Comparison of ENCODE assay signal across 14 cellular contexts in genomic region chr17:6454495-6455320, GRCh38. TPM values are rescaled to one million over a fixed set of nuclear protein-coding genes. Genes with fewer than 3 reads are reported as not detected.
DNase-seq lines count a peak whose midpoint lies in the region; ATAC-seq, FAIRE-seq and TF ChIP-seq lines count a peak whose summit lies in the region.
"Had no signal": no experiment of that assay in that cellular context is flagged by ENCODE, and none has a peak within 500 bp of the region (broad histone marks: within the 10 kb centered on the region; RNA-seq: fewer than 3 reads in every experiment).

No MANE protein-coding gene starts in this region.

- no peak for DNase-seq in activated T-cell treated with anti-CD3 and anti-CD28 coated beads, Interleukin-2, amount 50 U/mL, for 4 hours
- DNase-seq in activated T-cell treated with anti-CD3 and anti-CD28 coated beads, Interleukin-2, amount 50 U/mL, for 1 hour = no peak
- DNase-seq in GM12878 (ENCODE audit: low read depth, low spot score) (no peak), lower lobe of right lung (peak; percentile 38), NCI-H2196 treated with DMSO at 0.1 percent for 48 hours (lab: John Stamatoyannopoulos, UW; ENCODE audit: unreplicated experiment) (no peak), RCC 7860 (ENCODE audit: low spot score) (no peak)
- DNase-seq: adrenal gland, esophagus squamous epithelium had no signal

- no peak for TF ChIP-seq EP300 in GM12878 (IDR thresholded peaks at IDR 0.05; ENCODE audit: borderline replicate concordance in 1 of 2, control insufficient read depth in 1 of 2, low read depth in 2 of 2, low read length in 2 of 2)

- peak overlapping the region; percentile 5 for H3K4me3 Mint-ChIP-seq in activated T-cell treated with anti-CD3 and anti-CD28 coated beads, Interleukin-2, amount 50 U/mL, for 4 hours

- FAIRE-seq in GM12878 (lab: Jason Lieb, UNC) = no peak
- FAIRE-seq in RCC 7860 (lab: Jason Lieb, UNC) = no peak
- FAIRE-seq: GM19239 had no signal

- H3K27me3 ChIP-seq in GM12878 (replicated peaks in 1 of 2; ENCODE audit: control insufficient read depth in 2 of 2, insufficient read depth in 2 of 2, low read length in 1 of 2) (no peaks in the 10 kb centered on the region; a peak in 1 of 4 replicates), lower lobe of right lung (ENCODE audit: low read depth) (peaks cover 16% of the 10 kb centered on the region), subcutaneous abdominal adipose tissue (ENCODE audit: control insufficient read depth in 5 of 5, insufficient read depth in 4 of 5, low read length in 5 of 5) (peaks cover 20 to 35% (median 25%) of the 10 kb centered on the region in 5 donors)
- H3K27me3 ChIP-seq: adrenal gland, esophagus squamous epithelium had no signal

- in situ Hi-C loops in GM12878 (cut with MboI) = no loop called here

- H3K4me2 ChIP-seq in GM12878 (ENCODE audit: control insufficient read depth, insufficient read depth) = peak overlapping the region; percentile 62

- no peaks in the 10 kb centered on the region for H4K20me1 ChIP-seq in GM12878 (ENCODE audit: control insufficient read depth, insufficient read depth)

- H2AFZ ChIP-seq in GM12878 (ENCODE audit: control insufficient read depth, low read depth, low read length) = peak overlapping the region; percentile 55

- intact Hi-C loops in GM12878 (cut with micrococcal nuclease; ENCODE audit: unreplicated experiment) (no loop called here), lower lobe of right lung (cut with DNase I) (no loop called here)

- no peak for TF ChIP-seq POLR2A in GM12878 (IDR thresholded peaks at IDR 0.05; ENCODE audit: low read depth, low read length)

- no peak for TF ChIP-seq RAD21 in GM12878 (IDR thresholded peaks at IDR 0.05; ENCODE audit: insufficient read depth, low read depth, low read length)

- CTCF ChIA-PET in GM12878 (lab: Yijun Ruan, JAX) = no interaction called here

- peak overlapping the region; percentile 28; the same call in 1 of the 2 replicates for H3K4me3 ChIP-seq in GM12878
- H3K4me3 ChIP-seq in lower lobe of right lung = no peak overlapping the region
- peak overlapping the region in 3 of 5 donors; percentile 34 to 52 (median 38) for H3K4me3 ChIP-seq in subcutaneous abdominal adipose tissue (ENCODE audit: low read depth in 1 of 5, low read length in 5 of 5)
- H3K4me3 ChIP-seq: adrenal gland had no signal

- no peaks in the 10 kb centered on the region for H3K9me3 Mint-ChIP-seq in activated T-cell treated with anti-CD3 and anti-CD28 coated beads, Interleukin-2, amount 50 U/mL, for 4 hours
- H3K9me3 Mint-ChIP-seq: activated CD4-positive, alpha-beta memory T cell treated with anti-CD3 and anti-CD28 coated beads for 36 hours had no signal

- H3K4me1 ChIP-seq in GM12878 (ENCODE audit: control insufficient read depth, insufficient read depth, low read length) (peaks cover 40% of the 10 kb centered on the region), lower lobe of right lung (no peaks in the 10 kb centered on the region), subcutaneous abdominal adipose tissue (ENCODE audit: control insufficient read depth in 5 of 5, insufficient read depth in 5 of 5, low read length in 5 of 5) (peaks cover 0 to 11% (median 8%) of the 10 kb centered on the region in 5 donors)

- SMC1A ChIA-PET in GM12878 (lab: Charles Lee; ENCODE audit: uncharacterized antibody, unreplicated experiment) = no interaction called here

- H3K27me3 Mint-ChIP-seq in activated T-cell treated with anti-CD3 and anti-CD28 coated beads, Interleukin-2, amount 50 U/mL, for 4 hours (ENCODE audit: low read depth) = no peaks in the 10 kb centered on the region
- H3K27me3 Mint-ChIP-seq: activated CD4-positive, alpha-beta memory T cell treated with anti-CD3 and anti-CD28 coated beads for 36 hours had no signal

- whole genome bisulfite sequencing in GM12878 (ENCODE audit: insufficient coverage, insufficient replicate concordance, low lambda C conversion rate, missing lambda C conversion rate) = 20% methylated on average over 34 of the region's 35 CpGs

- H3K9me3 ChIP-seq in GM12878 (replicated peaks; ENCODE audit: control insufficient read depth, insufficient read depth, low read length) (no peaks in the 10 kb centered on the region), lower lobe of right lung (no peaks in the 10 kb centered on the region), subcutaneous abdominal adipose tissue (ENCODE audit: control insufficient read depth in 5 of 5, low read length in 5 of 5) (no peaks in the 10 kb centered on the region)
- H3K9me3 ChIP-seq: adrenal gland, esophagus squamous epithelium, transverse colon had no signal

- peak in 1 of 2 donors; percentile 7 for ATAC-seq in activated T-cell treated with anti-CD3 and anti-CD28 coated beads, Interleukin-2, amount 50 U/mL, for 4 hours
- ATAC-seq in GM12878 (no peak), lower lobe of right lung (peak in 1 of 2 donors; percentile 12), HG03097 (IDR thresholded peaks at IDR 0.05; ENCODE audit: low FRiP score, unreplicated experiment) (no peak)

- H3K36me3 ChIP-seq in GM12878 (ENCODE audit: control insufficient read depth in 2 of 2, insufficient read depth in 2 of 2, low read length in 1 of 2) (no peaks in the 10 kb centered on the region), lower lobe of right lung (no peaks in the 10 kb centered on the region), subcutaneous abdominal adipose tissue (ENCODE audit: control insufficient read depth in 5 of 5, insufficient read depth in 5 of 5, low read length in 5 of 5) (no peaks in the 10 kb centered on the region)
- H3K36me3 ChIP-seq: adrenal gland, transverse colon had no signal

- POLR2A ChIA-PET in GM12878 (lab: Charles Lee) = no interaction called here

- H3K4me1 Mint-ChIP-seq in activated T-cell treated with anti-CD3 and anti-CD28 coated beads, Interleukin-2, amount 50 U/mL, for 4 hours (ENCODE audit: low read depth) = peaks cover 12% of the 10 kb centered on the region

- no peaks in the 10 kb centered on the region for H3K36me3 Mint-ChIP-seq in activated T-cell treated with anti-CD3 and anti-CD28 coated beads, Interleukin-2, amount 50 U/mL, for 4 hours (ENCODE audit: insufficient read depth)
- H3K36me3 Mint-ChIP-seq: activated CD4-positive, alpha-beta memory T cell treated with anti-CD3 and anti-CD28 coated beads for 36 hours had no signal

- H3K79me2 ChIP-seq in GM12878 (ENCODE audit: control insufficient read depth, insufficient read depth, low read length) = no peaks in the 10 kb centered on the region

- BruUV-seq in GM12878 (replicated peaks; lab: Mats Ljungman, UMichigan) = no TSS peak

- H3K9ac ChIP-seq in GM12878 (ENCODE audit: control insufficient read depth, insufficient read depth, low read length) (no peak overlapping the region), subcutaneous abdominal adipose tissue (ENCODE audit: low read length in 5 of 5) (no peak overlapping the region)

- H3K27ac ChIP-seq in GM12878 (ENCODE audit: control insufficient read depth, insufficient read depth) = no peak overlapping the region
- no peak overlapping the region for H3K27ac ChIP-seq in lower lobe of right lung
- no peak overlapping the region for H3K27ac ChIP-seq in subcutaneous abdominal adipose tissue (ENCODE audit: low read depth, low read length)

- no peak for TF ChIP-seq CTCF in GM12878 (IDR thresholded peaks at IDR 0.05 in 2 of 3, conservative IDR thresholded peaks at IDR 0.05 in 1 of 3; ENCODE audit: control insufficient read depth in 2 of 3, extremely low read depth in 1 of 3, insufficient read depth in 1 of 3, low read depth in 3 of 3, low read length in 3 of 3)
- no peak for TF ChIP-seq CTCF in lower lobe of right lung (IDR thresholded peaks at IDR 0.05)

- RAD21 ChIA-PET in GM12878 (lab: Charles Lee; ENCODE audit: unreplicated experiment) = no interaction called here

TF ChIP-seq in GM12878, 131 proteins besides CTCF, POLR2A, EP300 and RAD21 (continues in another document):
- no peak for TF ChIP-seq ESRRA (IDR thresholded peaks at IDR 0.05; ENCODE audit: low read length)

RNA-seq across cellular contexts. Expression of gene PIMREG, which starts 10.5 kb away (rescaled TPM):
- 1 to 10 TPM in 2 of 3 donors, under 1 TPM in 1; 0.82 to 1.9 (median 1.7) TPM for total RNA-seq in activated T-cell treated with anti-CD3 and anti-CD28 coated beads, Interleukin-2, amount 50 U/mL, for 4 hours
- total RNA-seq in GM12878 (2013; cell fraction: nucleolus; rRNA removed) = 5.5 and 5.7 TPM in 2 replicates
- 31.9 and 33.8 TPM in 2 replicates for total RNA-seq in GM12878 (2014; rRNA removed)
- 17.6 and 17.9 TPM in 2 replicates for total RNA-seq in GM12878 (2014; rRNA removed; fragmentation: Illumina TruSeq; extraction: Trizol)
- total RNA-seq in GM12878 (2021) = 30.0 and 31.2 TPM in 2 replicates
- polyA plus RNA-seq in GM12878 (2011; ENCODE audit: low read depth) = 4.7 TPM
- polyA plus RNA-seq in GM12878 (2011; rRNA removed) = 2.9 and 3.6 TPM in 2 replicates
- polyA plus RNA-seq in GM12878 (2011; cell fraction: cytosol; rRNA removed) = 3.9 and 6.6 TPM in 2 replicates
- 6.9 and 8.3 TPM in 2 replicates for polyA plus RNA-seq in GM12878 (2011; cell fraction: nucleus; rRNA removed)
- polyA plus RNA-seq in GM12878 (2012) = 8.4 and 10.6 TPM in 2 replicates
- 16.5 and 19.2 TPM in 2 replicates for polyA plus RNA-seq in GM12878 (2014; fragmentation: Illumina TruSeq; extraction: Trizol)
- polyA plus RNA-seq in GM12878 (2014; fragmentation: Nextera tagmentation; extraction: Ambion mirVana) = 10 to 100 TPM in 1 of 2 experiments, 1 to 10 TPM in 1; 2.8 to 12.1 TPM
- polyA plus RNA-seq in GM12878 (2014; rRNA removed) = 35.8 and 41.1 TPM in 2 replicates
- 10 to 100 TPM; 31.4 to 33.3 TPM for polyA plus RNA-seq in GM12878 (2016; fragmentation: Nextera tagmentation; extraction: Ambion mirVana)
- polyA minus RNA-seq in GM12878 (2011; rRNA and poly(A)+ RNA removed) = 0.88 and 2.7 TPM in 2 replicates
- polyA minus RNA-seq in GM12878 (2011; cell fraction: cytosol; rRNA and poly(A)+ RNA removed) = 1.8 and 1.9 TPM in 2 replicates
- 1.6 and 2.5 TPM in 2 replicates for polyA minus RNA-seq in GM12878 (2011; cell fraction: nucleus; rRNA and poly(A)+ RNA removed)
- total RNA-seq in lower lobe of right lung = 0.62 TPM

RNA-seq across cellular contexts. Expression of gene AIPL1, which starts 19.8 kb away (rescaled TPM):
- total RNA-seq in activated T-cell treated with anti-CD3 and anti-CD28 coated beads, Interleukin-2, amount 50 U/mL, for 4 hours = not detected
- total RNA-seq in GM12878 (2013; cell fraction: nucleolus; rRNA removed) = not detected in 2 replicates
- 0.16 TPM in 1 of 2 replicates, not detected in the other for total RNA-seq in GM12878 (2014; rRNA removed)
- not detected in 2 replicates for total RNA-seq in GM12878 (2014; rRNA removed; fragmentation: Illumina TruSeq; extraction: Trizol)
- total RNA-seq in GM12878 (2021) = not detected in 2 replicates
- not detected for polyA plus RNA-seq in GM12878 (2011; ENCODE audit: low read depth)
- not detected in 2 replicates for polyA plus RNA-seq in GM12878 (2011; rRNA removed)
- polyA plus RNA-seq in GM12878 (2011; cell fraction: cytosol; rRNA removed) = not detected in 2 replicates
- not detected in 2 replicates for polyA plus RNA-seq in GM12878 (2011; cell fraction: nucleus; rRNA removed)
- not detected in 2 replicates for polyA plus RNA-seq in GM12878 (2012)
- not detected in 2 replicates for polyA plus RNA-seq in GM12878 (2014; fragmentation: Illumina TruSeq; extraction: Trizol)
- not detected for polyA plus RNA-seq in GM12878 (2014; fragmentation: Nextera tagmentation; extraction: Ambion mirVana)
- polyA plus RNA-seq in GM12878 (2014; rRNA removed) = not detected in 2 replicates
- polyA plus RNA-seq in GM12878 (2016; fragmentation: Nextera tagmentation; extraction: Ambion mirVana) = not detected
- polyA minus RNA-seq in GM12878 (2011; rRNA and poly(A)+ RNA removed) = not detected in 2 replicates
- not detected in 2 replicates for polyA minus RNA-seq in GM12878 (2011; cell fraction: cytosol; rRNA and poly(A)+ RNA removed)
- polyA minus RNA-seq in GM12878 (2011; cell fraction: nucleus; rRNA and poly(A)+ RNA removed) = not detected in 2 replicates
- not detected for total RNA-seq in lower lobe of right lung
- total RNA-seq: A673; activated CD4-positive, alpha-beta memory T cell treated with anti-CD3 and anti-CD28 coated beads for 36 hours; adrenal gland; esophagus squamous epithelium; transverse colon had no signal
- polyA plus RNA-seq: adrenal gland had no signal
